Comparison of ENCODE assay signal across 1 cellular context in the genomic region with DNA sequence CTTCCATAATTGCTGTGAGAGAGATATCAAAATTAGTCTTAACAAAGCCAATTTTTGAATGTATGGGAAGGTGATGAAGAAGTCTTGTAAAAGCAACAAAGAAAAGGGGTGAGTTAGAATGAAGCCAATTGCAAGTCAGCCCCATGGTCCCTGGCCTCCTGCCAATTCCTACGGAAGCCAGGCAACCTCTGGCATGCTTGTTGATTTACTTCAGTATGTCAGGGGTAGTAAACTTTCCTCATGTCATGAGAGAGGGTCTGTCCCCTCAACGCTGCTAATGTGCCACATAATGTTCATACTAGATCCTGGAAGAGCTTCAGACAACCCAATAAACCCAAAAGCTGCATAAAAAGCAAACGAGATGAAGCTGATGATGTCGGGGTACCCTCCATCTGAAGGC.
TF ChIP-seq lines count a peak whose summit lies in the region.

No MANE protein-coding gene starts in this region.

TF ChIP-seq in HepG2, 621 proteins besides CTCF, POLR2A, EP300 and RAD21 (continued from another document):
- TF ChIP-seq, protein P1, sequence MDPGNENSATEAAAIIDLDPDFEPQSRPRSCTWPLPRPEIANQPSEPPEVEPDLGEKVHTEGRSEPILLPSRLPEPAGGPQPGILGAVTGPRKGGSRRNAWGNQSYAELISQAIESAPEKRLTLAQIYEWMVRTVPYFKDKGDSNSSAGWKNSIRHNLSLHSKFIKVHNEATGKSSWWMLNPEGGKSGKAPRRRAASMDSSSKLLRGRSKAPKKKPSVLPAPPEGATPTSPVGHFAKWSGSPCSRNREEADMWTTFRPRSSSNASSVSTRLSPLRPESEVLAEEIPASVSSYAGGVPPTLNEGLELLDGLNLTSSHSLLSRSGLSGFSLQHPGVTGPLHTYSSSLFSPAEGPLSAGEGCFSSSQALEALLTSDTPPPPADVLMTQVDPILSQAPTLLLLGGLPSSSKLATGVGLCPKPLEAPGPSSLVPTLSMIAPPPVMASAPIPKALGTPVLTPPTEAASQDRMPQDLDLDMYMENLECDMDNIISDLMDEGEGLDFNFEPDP (CRISPR knock-in tag; conservative IDR thresholded peaks at IDR 0.05): no peak
